In genomic region chr18:70469916-70470315, GRCh38 we compare ENCODE assay signal across 13 cellular contexts.
DNase-seq lines count a peak whose midpoint lies in the region; ATAC-seq, FAIRE-seq and TF ChIP-seq lines count a peak whose summit lies in the region.
"Had no signal": no experiment of that assay in that cellular context is flagged by ENCODE, and none has a peak within 500 bp of the region (broad histone marks: within the 10 kb centered on the region; RNA-seq: fewer than 3 reads in every experiment).

No MANE protein-coding gene starts in this region.

- no peak for TF ChIP-seq POLR2A in body of pancreas (IDR thresholded peaks at IDR 0.05)
- TF ChIP-seq POLR2A in spleen (IDR thresholded peaks at IDR 0.05) = no peak

- FAIRE-seq in TTC549 (lab: Jason Lieb, UNC) = peak; percentile 84

- H3K27me3 ChIP-seq in layer of hippocampus (ENCODE audit: control insufficient read depth, insufficient read depth, low read length) (no peaks in the 10 kb centered on the region), body of pancreas (no peaks in the 10 kb centered on the region), spleen (replicated peaks in 1 of 7) (no peaks in the 10 kb centered on the region)
- H3K27me3 ChIP-seq: hepatocyte had no signal

- H3K36me3 ChIP-seq in body of pancreas (replicated peaks in 1 of 2; ENCODE audit: insufficient read depth in 1 of 2, low read depth in 2 of 2) (no peaks in the 10 kb centered on the region), spleen (no peaks in the 10 kb centered on the region)

- WGBS in body of pancreas, 2 donors = 38 to 61% methylated on average over 5 of the region's 5 CpGs
- 45 to 62% (median 50%) methylated on average over 4 to 5 of the region's 5 CpGs for WGBS in spleen, 5 donors

- H3K27ac ChIP-seq in layer of hippocampus (ENCODE audit: low read depth, low read length) = peak overlapping the region; percentile 90
- no peak overlapping the region for H3K27ac ChIP-seq in body of pancreas
- no peak overlapping the region for H3K27ac ChIP-seq in spleen
- H3K27ac ChIP-seq: hepatocyte, SK-N-MC had no signal

- TF ChIP-seq CTCF in body of pancreas (IDR thresholded peaks at IDR 0.05) = no peak
- TF ChIP-seq CTCF in spleen (IDR thresholded peaks at IDR 0.05 in 8 of 11, conservative IDR thresholded peaks at IDR 0.05 in 3 of 11) = no peak

- H3K4me1 ChIP-seq in body of pancreas (no peaks in the 10 kb centered on the region), spleen (peaks cover 0 to 6% (median 0%) of the 10 kb centered on the region in 6 donors)

- ATAC-seq in body of pancreas = no peak
- ATAC-seq in GM21515 (IDR thresholded peaks at IDR 0.05; ENCODE audit: unreplicated experiment) = no peak
- no peak for ATAC-seq in HG03280 (IDR thresholded peaks at IDR 0.05; ENCODE audit: unreplicated experiment)

- intact Hi-C loops in body of pancreas (cut with DNase I) = no loop called here
- intact Hi-C loops in spleen (cut with DNase I; ENCODE audit: low total_unique reads) = no loop called here

- no peaks in the 10 kb centered on the region for H3K9me3 ChIP-seq in body of pancreas
- H3K9me3 ChIP-seq in spleen = no peaks in the 10 kb centered on the region

- H3K4me3 ChIP-seq in body of pancreas = no peak overlapping the region
- no peak overlapping the region for H3K4me3 ChIP-seq in spleen
- H3K4me3 ChIP-seq: hepatocyte, SK-N-MC had no signal

- DNase-seq in CD1c-positive myeloid dendritic cell (ENCODE audit: extremely low spot score) = peak; percentile 32
- peak; percentile 35 for DNase-seq in NCI-H1105 (lab: John Stamatoyannopoulos, UW)
- DNase-seq in body of pancreas = no peak
- DNase-seq in spleen = no peak
- DNase-seq: activated CD4-positive, alpha-beta memory T cell treated with anti-CD3 and anti-CD28 coated beads, Interleukin-2, amount 10 ng/mL, durations not matched to agents 7 days and 5 days; activated naive CD4-positive, alpha-beta T cell treated with anti-CD3 and anti-CD28 coated beads, Interleukin-2, amount 50 U/mL, for 16 hours; NCI-H2081 treated with DMSO at 0.1 percent for 48 hours had no signal

Comparison
In these comparisons a context has a peak if more than half of its experiments do, and no peak if none do; other contexts are left out.
1. DNase-seq: peak in CD1c-positive myeloid dendritic cell (single experiment) and NCI-H1105 (single experiment); none in body of pancreas (0 of 4) and spleen (single experiment).